In the genomic region with DNA sequence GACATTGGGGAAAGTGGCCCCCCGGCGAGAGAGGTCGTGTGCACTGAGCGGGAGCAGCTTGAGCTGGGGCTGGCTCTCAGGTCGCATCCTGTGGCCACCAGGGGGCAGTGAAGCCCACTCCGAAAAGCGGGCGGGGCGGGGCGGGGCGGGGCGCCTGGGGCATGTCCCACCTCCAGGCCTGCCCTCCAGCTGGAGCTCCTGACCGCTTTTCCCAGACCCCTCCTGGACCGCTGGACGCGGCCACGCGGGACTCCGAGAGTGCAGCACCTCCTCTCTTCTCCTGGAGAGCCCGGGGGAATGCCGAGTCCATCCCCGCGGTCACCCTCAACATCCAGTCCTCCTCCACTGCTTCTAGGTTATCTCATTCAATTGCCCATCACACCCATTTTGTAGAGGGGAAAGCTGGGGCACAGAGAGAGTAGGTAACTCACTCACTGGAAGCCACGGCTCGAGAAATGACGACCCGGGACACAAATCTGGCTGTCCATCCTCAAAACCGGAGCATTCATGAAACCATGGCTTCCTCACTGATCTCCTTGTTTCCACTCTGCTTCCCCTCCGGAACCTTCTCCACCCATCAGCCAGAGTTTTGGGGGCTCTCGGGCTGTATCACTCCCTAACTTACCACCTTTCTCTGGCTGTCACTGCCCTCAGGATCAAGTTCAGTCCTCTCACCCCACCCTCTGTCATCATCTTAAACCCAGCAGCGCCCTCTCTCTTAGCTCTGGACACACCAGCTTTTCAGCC, we compare ENCODE assay signal across 1 cellular context.
TF ChIP-seq lines count a peak whose summit lies in the region.

No MANE protein-coding gene starts in this region.

TF ChIP-seq in K562, 482 proteins besides CTCF, POLR2A, EP300 and RAD21 (continued from another document):
- 0 out of 2 replicates have a peak, but pooled peaks have one; percentile 16 for TF ChIP-seq ZNF431 (CRISPR knock-in tag; IDR thresholded peaks at IDR 0.05)
- TF ChIP-seq ILK (tag; IDR thresholded peaks at IDR 0.05; ENCODE audit: borderline replicate concordance, low read depth) = no peak
- TF ChIP-seq FOXP1 (CRISPR knock-in tag; IDR thresholded peaks at IDR 0.05) = 0 out of 2 replicates have a peak, but pooled peaks have one; percentile 44
- TF ChIP-seq ZNF146 (CRISPR knock-in tag; IDR thresholded peaks at IDR 0.05; ENCODE audit: unreplicated experiment) = no peak
- TF ChIP-seq, protein P1, sequence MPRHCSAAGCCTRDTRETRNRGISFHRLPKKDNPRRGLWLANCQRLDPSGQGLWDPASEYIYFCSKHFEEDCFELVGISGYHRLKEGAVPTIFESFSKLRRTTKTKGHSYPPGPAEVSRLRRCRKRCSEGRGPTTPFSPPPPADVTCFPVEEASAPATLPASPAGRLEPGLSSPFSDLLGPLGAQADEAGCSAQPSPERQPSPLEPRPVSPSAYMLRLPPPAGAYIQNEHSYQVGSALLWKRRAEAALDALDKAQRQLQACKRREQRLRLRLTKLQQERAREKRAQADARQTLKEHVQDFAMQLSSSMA (CRISPR knock-in tag; IDR thresholded peaks at IDR 0.05) = peak; percentile 80
- TF ChIP-seq HDAC3 (IDR thresholded peaks at IDR 0.05; ENCODE audit: borderline replicate concordance, partially characterized antibody) = peak; percentile 5
- no peak; the same call in 1 of the 2 replicates for TF ChIP-seq ZNF583 (CRISPR knock-in tag; IDR thresholded peaks at IDR 0.05)
- TF ChIP-seq, protein P2, sequence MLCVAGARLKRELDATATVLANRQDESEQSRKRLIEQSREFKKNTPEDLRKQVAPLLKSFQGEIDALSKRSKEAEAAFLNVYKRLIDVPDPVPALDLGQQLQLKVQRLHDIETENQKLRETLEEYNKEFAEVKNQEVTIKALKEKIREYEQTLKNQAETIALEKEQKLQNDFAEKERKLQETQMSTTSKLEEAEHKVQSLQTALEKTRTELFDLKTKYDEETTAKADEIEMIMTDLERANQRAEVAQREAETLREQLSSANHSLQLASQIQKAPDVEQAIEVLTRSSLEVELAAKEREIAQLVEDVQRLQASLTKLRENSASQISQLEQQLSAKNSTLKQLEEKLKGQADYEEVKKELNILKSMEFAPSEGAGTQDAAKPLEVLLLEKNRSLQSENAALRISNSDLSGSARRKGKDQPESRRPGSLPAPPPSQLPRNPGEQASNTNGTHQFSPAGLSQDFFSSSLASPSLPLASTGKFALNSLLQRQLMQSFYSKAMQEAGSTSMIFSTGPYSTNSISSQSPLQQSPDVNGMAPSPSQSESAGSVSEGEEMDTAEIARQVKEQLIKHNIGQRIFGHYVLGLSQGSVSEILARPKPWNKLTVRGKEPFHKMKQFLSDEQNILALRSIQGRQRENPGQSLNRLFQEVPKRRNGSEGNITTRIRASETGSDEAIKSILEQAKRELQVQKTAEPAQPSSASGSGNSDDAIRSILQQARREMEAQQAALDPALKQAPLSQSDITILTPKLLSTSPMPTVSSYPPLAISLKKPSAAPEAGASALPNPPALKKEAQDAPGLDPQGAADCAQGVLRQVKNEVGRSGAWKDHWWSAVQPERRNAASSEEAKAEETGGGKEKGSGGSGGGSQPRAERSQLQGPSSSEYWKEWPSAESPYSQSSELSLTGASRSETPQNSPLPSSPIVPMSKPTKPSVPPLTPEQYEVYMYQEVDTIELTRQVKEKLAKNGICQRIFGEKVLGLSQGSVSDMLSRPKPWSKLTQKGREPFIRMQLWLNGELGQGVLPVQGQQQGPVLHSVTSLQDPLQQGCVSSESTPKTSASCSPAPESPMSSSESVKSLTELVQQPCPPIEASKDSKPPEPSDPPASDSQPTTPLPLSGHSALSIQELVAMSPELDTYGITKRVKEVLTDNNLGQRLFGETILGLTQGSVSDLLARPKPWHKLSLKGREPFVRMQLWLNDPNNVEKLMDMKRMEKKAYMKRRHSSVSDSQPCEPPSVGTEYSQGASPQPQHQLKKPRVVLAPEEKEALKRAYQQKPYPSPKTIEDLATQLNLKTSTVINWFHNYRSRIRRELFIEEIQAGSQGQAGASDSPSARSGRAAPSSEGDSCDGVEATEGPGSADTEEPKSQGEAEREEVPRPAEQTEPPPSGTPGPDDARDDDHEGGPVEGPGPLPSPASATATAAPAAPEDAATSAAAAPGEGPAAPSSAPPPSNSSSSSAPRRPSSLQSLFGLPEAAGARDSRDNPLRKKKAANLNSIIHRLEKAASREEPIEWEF (CRISPR knock-in tag; IDR thresholded peaks at IDR 0.05) = no peak
- TF ChIP-seq ZNF232 (CRISPR knock-in tag; IDR thresholded peaks at IDR 0.05) = no peak
- TF ChIP-seq SMC3 (conservative IDR thresholded peaks at IDR 0.05; ENCODE audit: insufficient read depth, low read depth, low read length) = peak; percentile 69
- TF ChIP-seq ZNF282 (CRISPR knock-in tag; IDR thresholded peaks at IDR 0.05) = no peak
- no peak for TF ChIP-seq WHSC1 (IDR thresholded peaks at IDR 0.05; ENCODE audit: low read length)
- peak; percentile 43; the same call in 1 of the 2 replicates for TF ChIP-seq ZEB2 (IDR thresholded peaks at IDR 0.05)
- TF ChIP-seq ATF7 (IDR thresholded peaks at IDR 0.05) = peak; percentile 70
- TF ChIP-seq SRSF9 (IDR thresholded peaks at IDR 0.05; ENCODE audit: borderline replicate concordance, low read depth, low read length) = no peak
- TF ChIP-seq NR2C2 (CRISPR knock-in tag; IDR thresholded peaks at IDR 0.05) = no peak
- TF ChIP-seq NR2C2 (tag; IDR thresholded peaks at IDR 0.05) = peak; percentile 61
- no peak for TF ChIP-seq RNF2 (IDR thresholded peaks at IDR 0.05)
